1 cellular context compared by ENCODE assay signal in the genomic region with DNA sequence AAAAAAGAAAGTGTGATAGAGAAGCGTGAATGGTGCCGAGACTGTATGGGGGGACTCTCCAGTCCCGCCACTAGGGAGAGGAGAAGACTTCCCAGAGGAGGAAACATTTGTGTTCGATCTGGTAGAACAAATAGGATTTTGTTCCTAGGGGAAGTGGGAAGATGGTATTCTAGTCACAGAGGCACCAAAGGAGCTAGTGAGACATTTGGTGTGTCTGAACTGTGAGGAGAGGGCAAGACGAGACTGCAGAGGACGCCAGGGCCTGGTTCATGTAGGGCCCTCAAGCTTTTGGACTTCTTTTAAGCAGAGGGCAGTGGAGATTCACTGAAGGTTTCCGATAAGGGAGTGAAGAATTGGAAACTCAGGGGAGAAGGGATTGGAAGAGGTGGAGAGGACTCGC.
TF ChIP-seq lines count a peak whose summit lies in the region.

No MANE protein-coding gene starts in this region.

TF ChIP-seq in HEK293T, 16 proteins besides CTCF, POLR2A, EP300 and RAD21:
- TF ChIP-seq L3MBTL2 (conservative IDR thresholded peaks at IDR 0.05) (no peak), TARDBP (IDR thresholded peaks at IDR 0.05) (no peak), HDGF (IDR thresholded peaks at IDR 0.05; ENCODE audit: borderline replicate concordance) (no peak), ELF4 (IDR thresholded peaks at IDR 0.05) (no peak), BHLHE40 (IDR thresholded peaks at IDR 0.05; ENCODE audit: borderline replicate concordance) (no peak), FOXA1 (IDR thresholded peaks at IDR 0.05) (no peak), CTBP1 (IDR thresholded peaks at IDR 0.05; ENCODE audit: borderline replicate concordance) (no peak), LEF1 (IDR thresholded peaks at IDR 0.05; ENCODE audit: borderline replicate concordance) (no peak), ZNF384 (IDR thresholded peaks at IDR 0.05) (no peak), SUZ12 (IDR thresholded peaks at IDR 0.05) (no peak), ARNT (IDR thresholded peaks at IDR 0.05) (no peak), FOXK2 (IDR thresholded peaks at IDR 0.05) (no peak), SP1 (IDR thresholded peaks at IDR 0.05) (no peak), NFRKB (IDR thresholded peaks at IDR 0.05) (no peak)
- TF ChIP-seq, protein P1, sequence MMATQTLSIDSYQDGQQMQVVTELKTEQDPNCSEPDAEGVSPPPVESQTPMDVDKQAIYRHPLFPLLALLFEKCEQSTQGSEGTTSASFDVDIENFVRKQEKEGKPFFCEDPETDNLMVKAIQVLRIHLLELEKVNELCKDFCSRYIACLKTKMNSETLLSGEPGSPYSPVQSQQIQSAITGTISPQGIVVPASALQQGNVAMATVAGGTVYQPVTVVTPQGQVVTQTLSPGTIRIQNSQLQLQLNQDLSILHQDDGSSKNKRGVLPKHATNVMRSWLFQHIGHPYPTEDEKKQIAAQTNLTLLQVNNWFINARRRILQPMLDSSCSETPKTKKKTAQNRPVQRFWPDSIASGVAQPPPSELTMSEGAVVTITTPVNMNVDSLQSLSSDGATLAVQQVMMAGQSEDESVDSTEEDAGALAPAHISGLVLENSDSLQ (IDR thresholded peaks at IDR 0.05) = no peak
